ENCODE assay signal across 1 cellular context in the genomic region with DNA sequence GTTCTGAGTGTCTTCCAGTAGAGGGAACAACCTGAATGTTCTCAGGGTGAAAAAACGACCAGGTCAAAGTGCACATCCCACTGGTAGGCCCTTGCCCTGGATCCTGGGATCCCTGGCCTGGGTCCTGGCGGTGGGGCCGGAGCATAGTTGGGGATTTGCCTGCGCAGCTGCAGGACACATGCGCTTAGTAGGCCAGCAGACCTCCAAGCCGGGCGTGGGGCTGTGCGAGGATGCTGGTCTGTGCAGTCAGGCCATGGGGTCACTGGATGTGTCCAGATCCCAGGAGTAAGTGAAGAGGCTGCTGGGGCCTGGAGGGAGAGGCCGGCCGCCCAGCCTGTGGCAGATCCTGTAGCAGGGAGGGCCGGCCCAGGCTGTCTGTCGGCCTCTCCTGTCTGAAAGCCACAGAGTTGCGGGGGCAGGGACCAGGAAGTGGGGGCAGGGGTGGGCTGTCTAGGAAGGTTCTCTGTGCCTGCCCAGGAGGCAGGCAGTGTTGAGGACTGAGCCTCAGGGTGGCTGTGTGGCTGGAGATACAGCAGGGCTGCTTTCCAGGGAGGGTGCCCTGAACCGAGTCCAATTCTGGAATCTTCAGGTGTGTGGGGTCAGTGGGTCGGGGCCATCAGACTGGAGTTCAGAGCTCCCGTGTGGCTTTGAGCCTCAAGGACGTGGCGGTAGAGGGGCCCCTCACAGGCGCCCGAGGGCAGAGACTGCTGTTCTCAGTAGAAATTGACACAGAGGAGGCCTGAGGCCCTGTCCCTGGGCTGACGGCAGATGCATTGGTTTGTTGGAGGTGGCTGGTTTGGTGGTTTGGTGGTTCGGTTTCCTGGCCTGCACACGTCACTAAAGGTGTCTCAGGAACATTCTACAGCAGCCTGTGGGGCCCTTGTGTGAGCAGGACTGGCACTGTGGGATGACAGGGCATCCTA.
TF ChIP-seq lines count a peak whose summit lies in the region.

No MANE protein-coding gene starts in this region.

TF ChIP-seq in HCT116, 20 proteins besides CTCF, POLR2A, EP300 and RAD21 (continued from another document):
- TF ChIP-seq, protein P1, sequence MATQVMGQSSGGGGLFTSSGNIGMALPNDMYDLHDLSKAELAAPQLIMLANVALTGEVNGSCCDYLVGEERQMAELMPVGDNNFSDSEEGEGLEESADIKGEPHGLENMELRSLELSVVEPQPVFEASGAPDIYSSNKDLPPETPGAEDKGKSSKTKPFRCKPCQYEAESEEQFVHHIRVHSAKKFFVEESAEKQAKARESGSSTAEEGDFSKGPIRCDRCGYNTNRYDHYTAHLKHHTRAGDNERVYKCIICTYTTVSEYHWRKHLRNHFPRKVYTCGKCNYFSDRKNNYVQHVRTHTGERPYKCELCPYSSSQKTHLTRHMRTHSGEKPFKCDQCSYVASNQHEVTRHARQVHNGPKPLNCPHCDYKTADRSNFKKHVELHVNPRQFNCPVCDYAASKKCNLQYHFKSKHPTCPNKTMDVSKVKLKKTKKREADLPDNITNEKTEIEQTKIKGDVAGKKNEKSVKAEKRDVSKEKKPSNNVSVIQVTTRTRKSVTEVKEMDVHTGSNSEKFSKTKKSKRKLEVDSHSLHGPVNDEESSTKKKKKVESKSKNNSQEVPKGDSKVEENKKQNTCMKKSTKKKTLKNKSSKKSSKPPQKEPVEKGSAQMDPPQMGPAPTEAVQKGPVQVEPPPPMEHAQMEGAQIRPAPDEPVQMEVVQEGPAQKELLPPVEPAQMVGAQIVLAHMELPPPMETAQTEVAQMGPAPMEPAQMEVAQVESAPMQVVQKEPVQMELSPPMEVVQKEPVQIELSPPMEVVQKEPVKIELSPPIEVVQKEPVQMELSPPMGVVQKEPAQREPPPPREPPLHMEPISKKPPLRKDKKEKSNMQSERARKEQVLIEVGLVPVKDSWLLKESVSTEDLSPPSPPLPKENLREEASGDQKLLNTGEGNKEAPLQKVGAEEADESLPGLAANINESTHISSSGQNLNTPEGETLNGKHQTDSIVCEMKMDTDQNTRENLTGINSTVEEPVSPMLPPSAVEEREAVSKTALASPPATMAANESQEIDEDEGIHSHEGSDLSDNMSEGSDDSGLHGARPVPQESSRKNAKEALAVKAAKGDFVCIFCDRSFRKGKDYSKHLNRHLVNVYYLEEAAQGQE (IDR thresholded peaks at IDR 0.05; ENCODE audit: low read depth): no peak
- TF ChIP-seq POLR2AphosphoS5 (IDR thresholded peaks at IDR 0.05; ENCODE audit: low read depth, low read length) (no peak), EZH2phosphoT487 (IDR thresholded peaks at IDR 0.05; ENCODE audit: borderline replicate concordance) (no peak), TCF7L2 (IDR thresholded peaks at IDR 0.05; ENCODE audit: borderline replicate concordance, extremely low read depth, insufficient read depth, insufficient read length) (no peak)
- TF ChIP-seq, protein P2, sequence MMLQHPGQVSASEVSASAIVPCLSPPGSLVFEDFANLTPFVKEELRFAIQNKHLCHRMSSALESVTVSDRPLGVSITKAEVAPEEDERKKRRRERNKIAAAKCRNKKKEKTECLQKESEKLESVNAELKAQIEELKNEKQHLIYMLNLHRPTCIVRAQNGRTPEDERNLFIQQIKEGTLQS (IDR thresholded peaks at IDR 0.05): no peak
